In genomic region chr13:28626266-28626665, GRCh38 we compare ENCODE assay signal across 19 cellular contexts.
"Had no signal": no experiment of that assay in that cellular context is flagged by ENCODE, and none has a peak within 500 bp of the region (broad histone marks: within the 10 kb centered on the region; RNA-seq: fewer than 3 reads in every experiment).

No MANE protein-coding gene starts in this region.

- H3K9ac ChIP-seq: KMS-11 had no signal

- H3K4me3 ChIP-seq: SJSA1, SK-N-MC had no signal

- H3K4me1 ChIP-seq: SJSA1 had no signal

- H3K36me3 ChIP-seq: SJSA1 had no signal

- H3K27ac ChIP-seq: KMS-11, SJSA1, SK-N-MC had no signal

- H3K4me3 Mint-ChIP-seq: T-helper 1 cell treated with Interleukin-12 subunit alpha and Interleukin-12 subunit beta and Interleukin-4 antibody, amounts not matched to agents 30 μg/mL and 1 μg/mL, for 36 hours had no signal

- H3K9me3 Mint-ChIP-seq: T-helper 1 cell treated with Interleukin-12 subunit alpha and Interleukin-12 subunit beta and Interleukin-4 antibody, amounts not matched to agents 30 μg/mL and 1 μg/mL, for 36 hours had no signal

- DNase-seq: IMR-90, Kasumi-1, MV-4-11, NCI-H1048, NCI-H1105, NCI-H1417 treated with DMSO at 0.1 percent for 48 hours, NCI-H187, NCI-H2029, NCI-H2081 treated with DMSO at 0.1 percent for 48 hours, NCI-H2227 treated with DMSO at 0.1 percent for 48 hours, NCI-H526, Right ventricle myocardium superior, RPMI8226, SIG-M5 had no signal

- H3K27me3 ChIP-seq: SJSA1 had no signal

- H3K9me3 ChIP-seq: SJSA1 had no signal

- H3K27ac Mint-ChIP-seq: T-helper 1 cell treated with Interleukin-12 subunit alpha and Interleukin-12 subunit beta and Interleukin-4 antibody, amounts not matched to agents 30 μg/mL and 1 μg/mL, for 36 hours had no signal

- H3K4me2 ChIP-seq: KMS-11 had no signal

- ATAC-seq: HepG2 had no signal
